Comparison of ENCODE assay signal across 8 cellular contexts in the genomic region with DNA sequence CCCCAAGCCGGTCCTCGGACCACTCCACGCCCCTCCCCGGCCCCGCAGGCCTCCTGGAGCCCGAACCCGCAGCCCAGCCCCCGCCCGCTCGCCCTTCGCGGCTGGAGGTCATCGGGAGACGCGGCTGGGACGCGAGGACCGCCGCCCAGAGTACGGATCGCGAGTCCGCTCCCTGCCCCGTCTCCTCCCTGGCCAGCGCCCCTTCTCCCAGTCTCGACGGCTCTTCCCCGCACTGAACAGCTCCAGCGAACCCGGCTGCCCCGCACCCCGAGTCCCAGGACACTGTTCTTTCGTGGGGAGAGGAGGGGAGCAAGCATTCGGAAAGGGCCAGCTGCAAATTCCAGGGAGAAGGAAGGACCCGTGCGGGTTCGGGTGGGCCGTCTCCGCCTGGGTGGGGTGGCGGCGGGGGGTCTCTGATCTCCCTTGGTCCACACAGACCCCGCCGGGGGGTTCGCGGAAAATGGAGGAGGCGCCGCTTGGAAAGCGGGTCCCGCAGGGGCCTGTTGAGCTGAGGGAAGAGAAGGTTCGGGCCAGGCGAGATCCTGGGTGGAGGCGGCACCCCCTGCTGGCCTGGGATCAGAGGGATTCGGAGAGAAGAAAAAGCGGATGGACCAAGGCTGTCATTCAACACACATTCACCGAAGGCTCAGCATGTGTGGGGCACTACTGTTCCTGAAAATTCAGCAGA. TPM values are rescaled to one million over a fixed set of nuclear protein-coding genes. Genes with fewer than 3 reads are reported as not detected.
DNase-seq lines count a peak whose midpoint lies in the region; ATAC-seq, FAIRE-seq and TF ChIP-seq lines count a peak whose summit lies in the region.

No MANE protein-coding gene starts in this region.

- ATAC-seq in GM19324 (IDR thresholded peaks at IDR 0.05; ENCODE audit: low FRiP score, unreplicated experiment), result no peak
- no peak for ATAC-seq in GM18505 (IDR thresholded peaks at IDR 0.05; ENCODE audit: unreplicated experiment)

- H3K4me3 Mint-ChIP-seq in MCF 10A (ENCODE audit: unreplicated experiment) (peak overlapping the region; percentile 78), immature natural killer cell (peak overlapping the region; percentile 73 to 81 (median 78))

- H3K36me3 ChIP-seq in BLaER1 treated with 17β-estradiol and CSF1 and Interleukin-3, amounts not matched to agents 10 nM and 100 nM, result no peaks in the 10 kb centered on the region
- no peaks in the 10 kb centered on the region for H3K36me3 ChIP-seq in OCI-LY1 (ENCODE audit: insufficient read depth, low read length)
- H3K36me3 ChIP-seq in small intestine (ENCODE audit: control insufficient read depth in 2 of 2, insufficient read depth in 2 of 2, low read length in 2 of 2), result no peaks in the 10 kb centered on the region

- H3K36me3 Mint-ChIP-seq in MCF 10A (ENCODE audit: insufficient read depth, unreplicated experiment) (no peaks in the 10 kb centered on the region), immature natural killer cell (no peaks in the 10 kb centered on the region)

- intact Hi-C loops in MCF 10A (cut with micrococcal nuclease), result loop anchor here (1.0 to 5.0 kb wide), 3 partner anchors 44 to 308 kb away; no protein-coding TSS in a partner anchor

- FAIRE-seq in small intestine (lab: Jason Lieb, UNC), result no peak

- H3K79me2 ChIP-seq in OCI-LY1 (ENCODE audit: insufficient read depth, low read length), result no peaks in the 10 kb centered on the region

- H3K27ac Mint-ChIP-seq in MCF 10A (ENCODE audit: low read depth, unreplicated experiment) (no peak overlapping the region), immature natural killer cell (no peak overlapping the region)

- peaks cover 42 to 84% (median 72%) of the 10 kb centered on the region in 10 experiments for H3K4me1 ChIP-seq in BLaER1 treated with 17β-estradiol and CSF1 and Interleukin-3, amounts not matched to agents 10 nM and 100 nM
- peaks cover 6% of the 10 kb centered on the region for H3K4me1 ChIP-seq in OCI-LY1 (ENCODE audit: insufficient read depth, low read length, severe bottlenecking)
- peaks cover 0 to 5% of the 10 kb centered on the region in 2 donors for H3K4me1 ChIP-seq in small intestine (ENCODE audit: control insufficient read depth in 2 of 2, insufficient read depth in 1 of 2, low read depth in 1 of 2, low read length in 1 of 2)

- peak overlapping the region; percentile 56 to 85 (median 73); a peak in 21 of 22 replicates for H3K9ac ChIP-seq in BLaER1 treated with 17β-estradiol and CSF1 and Interleukin-3, amounts not matched to agents 10 nM and 100 nM
- no peak overlapping the region for H3K9ac ChIP-seq in OCI-LY1 (ENCODE audit: low read length)

- TF ChIP-seq CTCF in GM13977 (IDR thresholded peaks at IDR 0.05; ENCODE audit: extremely low read depth, insufficient read depth, missing control alignments) (peak; percentile 51), OCI-LY1 (IDR thresholded peaks at IDR 0.05; ENCODE audit: low read length) (no peak), MCF 10A (IDR thresholded peaks at IDR 0.05; ENCODE audit: unreplicated experiment) (peak; percentile 67)

- peak overlapping the region; percentile 57 to 87 (median 73) for H3K4me3 ChIP-seq in BLaER1 treated with 17β-estradiol and CSF1 and Interleukin-3, amounts not matched to agents 10 nM and 100 nM
- peak overlapping the region; percentile 31 for H3K4me3 ChIP-seq in OCI-LY1 (ENCODE audit: low read depth, low read length, poor library complexity, severe bottlenecking)
- peak overlapping the region; percentile 47 to 51 for H3K4me3 ChIP-seq in small intestine (ENCODE audit: low read depth in 1 of 2, low read length in 2 of 2)

- H3K9me2 ChIP-seq in OCI-LY1 (ENCODE audit: low read depth, low read length), result no peaks in the 10 kb centered on the region

- H3K9me3 Mint-ChIP-seq in MCF 10A (ENCODE audit: unreplicated experiment) (no peaks in the 10 kb centered on the region), immature natural killer cell (no peaks in the 10 kb centered on the region)

- no peaks in the 10 kb centered on the region for H3K9me3 ChIP-seq in BLaER1 treated with 17β-estradiol and CSF1 and Interleukin-3, amounts not matched to agents 10 nM and 100 nM (replicated peaks in 1 of 11)
- H3K9me3 ChIP-seq in OCI-LY1 (ENCODE audit: low read length) (no peaks in the 10 kb centered on the region), small intestine (ENCODE audit: control insufficient read depth, low read depth) (no peaks in the 10 kb centered on the region)

- 1 to 3% (median 2%) methylated on average over 33 to 55 of the region's 55 CpGs for WGBS in small intestine, 3 donors

- H3K4me1 Mint-ChIP-seq in MCF 10A (ENCODE audit: insufficient read depth, unreplicated experiment) (peaks cover 5% of the 10 kb centered on the region), immature natural killer cell (peaks cover 24 to 28% of the 10 kb centered on the region in 2 donors)

- peaks cover 0 to 21% (median under 1%) of the 10 kb centered on the region in 11 experiments; a peak in 9 of 22 replicates for H4K20me1 ChIP-seq in BLaER1 treated with 17β-estradiol and CSF1 and Interleukin-3, amounts not matched to agents 10 nM and 100 nM
- H4K20me1 ChIP-seq in OCI-LY1 (ENCODE audit: insufficient read depth, low read length), result no peaks in the 10 kb centered on the region

- DNase-seq in GM13977 (ENCODE audit: low spot score) (peak; percentile 74), MCF 10A (ENCODE audit: unreplicated experiment) (peak; percentile 78), immature natural killer cell (no peak), small intestine (peak; percentile 73)

- H2AFZ ChIP-seq in OCI-LY1 (ENCODE audit: low read length), result no peak overlapping the region

- TF ChIP-seq POLR2A in GM18505 (IDR thresholded peaks at IDR 0.05; ENCODE audit: borderline replicate concordance, extremely low read depth, insufficient read depth, insufficient read length), result no peak

- no peaks in the 10 kb centered on the region for H3F3A ChIP-seq in OCI-LY1 (ENCODE audit: insufficient read depth, low read length)

- H3K27me3 ChIP-seq in BLaER1 treated with 17β-estradiol and CSF1 and Interleukin-3, amounts not matched to agents 10 nM and 100 nM, result peaks cover 21 to 59% (median 45%) of the 10 kb centered on the region in 11 experiments
- peaks cover 22% of the 10 kb centered on the region for H3K27me3 ChIP-seq in OCI-LY1 (ENCODE audit: insufficient read depth, low read length)
- H3K27me3 ChIP-seq in small intestine (ENCODE audit: control insufficient read depth in 2 of 2, insufficient read depth in 2 of 2, low read length in 2 of 2), result peaks cover 6 to 23% of the 10 kb centered on the region in 2 donors

- in situ Hi-C loops in GM13977 (cut with MboI; ENCODE audit: low pct_unique_long_range_greater_than_20kb, low sequenced_read_pairs, unreplicated experiment), result loop anchor here (25.0 kb wide), 1 partner anchor 313 kb away; the partner anchor contains the start of genes TLCD2 and WDR81

- H3K4me2 ChIP-seq in BLaER1 treated with 17β-estradiol and CSF1 and Interleukin-3, amounts not matched to agents 10 nM and 100 nM, result peak overlapping the region; percentile 99 to 100 (median 100)
- peak overlapping the region; percentile 59; the same call in 1 of the 2 replicates for H3K4me2 ChIP-seq in OCI-LY1 (ENCODE audit: low read length)

- H3K27ac ChIP-seq in BLaER1 treated with 17β-estradiol and CSF1 and Interleukin-3, amounts not matched to agents 10 nM and 100 nM, result peak overlapping the region in 6 of 11 experiments; percentile 9 to 34 (median 24); a peak in 6 of 22 replicates
- H3K27ac ChIP-seq in OCI-LY1 (ENCODE audit: low read depth, low read length, poor library complexity, severe bottlenecking) (no peak overlapping the region), small intestine (ENCODE audit: low read depth in 1 of 2, low read length in 1 of 2) (no peak overlapping the region)

- CTCF ChIA-PET in MCF 10A (lab: Yijun Ruan, JAX), result interaction anchor here (0.5 to 7.4 kb wide), 34 partner anchors 12 to 1802 kb away, joined by 3 to 124 read pairs (median 4); no protein-coding TSS in a partner anchor

- POLR2A ChIA-PET in MCF 10A (lab: Yijun Ruan, JAX), result interaction anchor here (0.6 to 4.9 kb wide), 20 partner anchors 13 to 312 kb away, joined by 3 to 50 read pairs (median 4); partner anchors contain the start of genes OVCA2, RPA1 and SMYD4

- BruUV-seq in MCF 10A (replicated peaks; lab: Mats Ljungman, UMichigan), result no TSS peak

- H3K27me3 Mint-ChIP-seq in MCF 10A (ENCODE audit: insufficient read depth, unreplicated experiment) (no peaks in the 10 kb centered on the region), immature natural killer cell (ENCODE audit: low read depth in 3 of 3) (peaks cover 9 to 17% (median 15%) of the 10 kb centered on the region in 3 donors)

RNA-seq across cellular contexts. Expression of gene RTN4RL1, which starts 0.6 kb away (rescaled TPM):
- 2.9 and 3.6 TPM in 2 replicates for total RNA-seq in MCF 10A (2022)
- polyA plus RNA-seq in immature natural killer cell, result under 1 TPM in 1 of 3 donors, not detected in 2; 0.37 TPM
- 1 to 10 TPM in 1 of 3 donors, not detected in 2; 1.0 TPM for polyA plus RNA-seq in small intestine

RNA-seq across cellular contexts. Expression of gene DPH1, which starts 4.2 kb away (rescaled TPM):
- 29.7 and 45.2 TPM in 2 replicates for total RNA-seq in MCF 10A (2022)
- polyA plus RNA-seq in immature natural killer cell, result 10 to 100 TPM; 18.6 to 26.4 (median 21.4) TPM
- polyA plus RNA-seq in small intestine, result 10 to 100 TPM; 11.6 to 19.2 (median 12.5) TPM

RNA-seq across cellular contexts. Expression of gene OVCA2, which starts 16.1 kb away (rescaled TPM):
- 28.8 and 33.5 TPM in 2 replicates for total RNA-seq in MCF 10A (2022)
- polyA plus RNA-seq in immature natural killer cell, result 100 to 1,000 TPM in 2 of 3 donors, 10 to 100 TPM in 1; 90.6 to 107 (median 104) TPM
- 10 to 100 TPM; 65.9 to 90.5 (median 80.1) TPM for polyA plus RNA-seq in small intestine

RNA-seq across cellular contexts. Expression of gene HIC1, which starts 29.1 kb away (rescaled TPM):
- total RNA-seq in MCF 10A (2022), result 0.59 and 1.0 TPM in 2 replicates
- polyA plus RNA-seq in immature natural killer cell (1 to 10 TPM in 2 of 3 donors, under 1 TPM in 1; 0.90 to 5.9 (median 1.2) TPM), small intestine (1 to 10 TPM in 2 of 3 donors, under 1 TPM in 1; 0.89 to 6.9 (median 6.2) TPM)

Comparison
In these comparisons a context has a peak if more than half of its experiments do, and no peak if none do; other contexts are left out.
1. H3K27ac ChIP-seq: peak in BLaER1 treated with 17β-estradiol and CSF1 and Interleukin-3, amounts not matched to agents 10 nM and 100 nM (6 of 11); none in OCI-LY1 (single experiment) and small intestine (0 of 2).
2. DNase-seq: peak in GM13977 (single experiment), MCF 10A (single experiment) and small intestine (single experiment); none in immature natural killer cell (0 of 3).
3. Peak in every context shown above with its lines, with median percentiles within 50 percentile points of each other: H3K4me3 ChIP-seq.